In the genomic region with DNA sequence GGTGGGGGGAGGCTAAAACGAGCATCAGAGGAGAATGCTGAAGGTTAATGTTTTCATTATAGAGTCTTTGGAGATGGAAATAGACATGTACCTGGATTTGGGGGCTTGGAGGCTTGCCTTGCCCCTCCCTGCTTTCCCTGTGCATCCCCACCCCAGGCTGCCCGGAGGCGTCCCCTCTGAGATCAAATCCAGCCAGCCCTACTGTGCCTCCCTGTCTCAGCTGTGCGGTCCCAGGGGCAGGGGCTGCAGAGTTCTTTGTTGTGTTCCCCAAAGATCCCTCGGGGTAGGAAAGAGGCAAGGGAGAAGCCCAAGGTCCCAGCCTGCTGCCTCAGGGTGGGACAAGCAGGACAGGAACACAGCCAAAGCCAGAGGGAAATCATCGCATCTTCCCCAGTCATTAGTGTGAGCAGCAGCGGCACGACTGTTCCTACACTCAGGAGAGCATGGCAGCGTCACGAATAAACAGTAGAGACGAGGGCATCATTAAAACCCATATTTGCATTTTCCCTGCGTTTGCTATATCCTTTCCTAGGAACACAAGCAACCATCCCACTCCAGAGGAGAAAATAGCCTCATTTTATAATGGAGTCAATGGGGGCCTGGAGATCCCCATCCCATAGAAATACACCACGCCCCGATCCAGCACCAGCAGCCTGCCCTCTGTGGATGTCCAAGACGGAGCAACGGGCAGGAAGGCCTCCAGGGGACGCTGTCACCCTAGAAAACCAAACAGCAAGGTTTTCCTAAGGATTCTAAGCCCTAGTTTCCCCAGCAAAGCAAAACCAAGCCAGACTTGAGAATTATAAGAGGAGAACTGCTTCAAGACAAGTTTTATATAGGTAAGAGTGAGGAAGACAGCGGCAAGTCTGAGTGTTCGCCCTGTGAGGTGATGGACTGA, we compare ENCODE assay signal across 1 cellular context.
TF ChIP-seq lines count a peak whose summit lies in the region.

No MANE protein-coding gene starts in this region.

TF ChIP-seq in K562, 482 proteins besides CTCF, POLR2A, EP300 and RAD21:
- TF ChIP-seq, protein P1, sequence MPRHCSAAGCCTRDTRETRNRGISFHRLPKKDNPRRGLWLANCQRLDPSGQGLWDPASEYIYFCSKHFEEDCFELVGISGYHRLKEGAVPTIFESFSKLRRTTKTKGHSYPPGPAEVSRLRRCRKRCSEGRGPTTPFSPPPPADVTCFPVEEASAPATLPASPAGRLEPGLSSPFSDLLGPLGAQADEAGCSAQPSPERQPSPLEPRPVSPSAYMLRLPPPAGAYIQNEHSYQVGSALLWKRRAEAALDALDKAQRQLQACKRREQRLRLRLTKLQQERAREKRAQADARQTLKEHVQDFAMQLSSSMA (CRISPR knock-in tag; IDR thresholded peaks at IDR 0.05): no peak
- TF ChIP-seq, protein P2, sequence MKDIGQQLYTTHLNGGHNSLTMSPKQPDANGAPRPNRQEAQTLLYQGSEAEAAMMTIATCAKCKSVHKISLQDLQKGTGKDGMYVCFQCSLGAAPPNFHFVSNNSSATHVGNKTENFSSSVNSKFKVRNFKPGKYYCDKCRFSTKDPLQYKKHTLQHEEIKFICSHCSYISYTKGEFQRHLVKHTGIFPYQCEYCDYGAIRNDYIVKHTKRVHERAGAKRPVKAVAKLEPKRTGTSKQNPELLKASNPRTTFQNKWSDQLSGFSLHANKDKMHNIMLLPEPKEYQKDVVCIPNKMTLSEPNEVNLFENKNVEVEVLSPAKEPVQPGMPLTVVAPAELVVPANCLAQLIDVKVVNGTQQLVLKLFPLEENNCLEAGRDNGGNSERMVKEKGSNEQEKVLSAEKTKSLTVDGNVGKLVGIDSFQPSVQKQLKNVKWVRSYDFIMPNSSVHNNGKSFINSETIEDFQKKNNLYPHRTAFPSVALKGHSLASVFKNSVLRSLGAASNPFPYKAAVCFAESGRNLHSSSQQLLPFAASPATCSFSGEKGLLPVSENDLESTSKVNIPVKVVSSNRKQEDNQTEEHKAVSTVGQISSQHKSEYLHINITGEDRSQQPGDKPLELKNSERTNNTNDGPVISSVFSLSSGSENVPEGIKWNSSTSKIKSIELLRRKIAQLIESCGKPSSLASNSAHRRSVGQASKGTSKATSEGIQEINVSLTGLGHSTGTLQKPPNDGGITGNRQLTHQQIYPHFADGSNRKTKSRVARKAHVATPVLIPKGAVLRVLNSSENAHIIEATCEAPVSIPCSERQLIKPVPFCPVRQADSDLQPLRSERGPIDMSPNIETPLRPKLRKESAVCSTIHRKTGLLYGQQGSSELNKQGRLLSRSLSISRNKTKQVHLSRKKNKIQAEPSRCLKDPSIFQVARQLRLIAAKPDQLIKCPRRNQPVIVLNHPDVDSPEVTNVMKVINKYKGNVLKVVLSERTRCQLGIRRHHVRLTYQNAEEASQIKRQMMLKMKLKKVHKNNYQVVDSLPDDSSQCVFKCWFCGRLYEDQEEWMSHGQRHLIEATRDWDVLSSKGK (CRISPR knock-in tag; IDR thresholded peaks at IDR 0.05): no peak
- TF ChIP-seq GTF2F1 (IDR thresholded peaks at IDR 0.05; ENCODE audit: low read depth, low read length) (no peak), MBD2 (IDR thresholded peaks at IDR 0.05; ENCODE audit: borderline replicate concordance, low read depth) (no peak), ETV6 (IDR thresholded peaks at IDR 0.05; ENCODE audit: borderline replicate concordance in 1 of 2, low read depth in 2 of 2, low read length in 1 of 2) (no peak), ETV6 (CRISPR knock-in tag; IDR thresholded peaks at IDR 0.05; ENCODE audit: borderline replicate concordance) (no peak), ZNF507 (tag; conservative IDR thresholded peaks at IDR 0.05) (no peak), ZKSCAN1 (IDR thresholded peaks at IDR 0.05; ENCODE audit: low read depth, low read length) (no peak), ZSCAN32 (CRISPR knock-in tag; IDR thresholded peaks at IDR 0.05) (no peak), NFXL1 (CRISPR knock-in tag; IDR thresholded peaks at IDR 0.05) (no peak), GTF2A2 (tag; IDR thresholded peaks at IDR 0.05) (no peak), MAZ (CRISPR knock-in tag; conservative IDR thresholded peaks at IDR 0.05 in 1 of 2, IDR thresholded peaks at IDR 0.05 in 1 of 2) (no peak), MYBL2 (IDR thresholded peaks at IDR 0.05; ENCODE audit: low read depth) (no peak), MYBL2 (CRISPR knock-in tag; IDR thresholded peaks at IDR 0.05; ENCODE audit: borderline replicate concordance) (no peak), NCOA1 (IDR thresholded peaks at IDR 0.05; ENCODE audit: low read depth) (no peak), CBX8 (IDR thresholded peaks at IDR 0.05; ENCODE audit: borderline replicate concordance, extremely low read depth, low read depth, low read length, poor library complexity, severe bottlenecking) (no peak), TGIF2 (CRISPR knock-in tag; IDR thresholded peaks at IDR 0.05) (no peak), SRSF1 (IDR thresholded peaks at IDR 0.05; ENCODE audit: low read depth, low read length) (no peak)
- TF ChIP-seq, protein P3, sequence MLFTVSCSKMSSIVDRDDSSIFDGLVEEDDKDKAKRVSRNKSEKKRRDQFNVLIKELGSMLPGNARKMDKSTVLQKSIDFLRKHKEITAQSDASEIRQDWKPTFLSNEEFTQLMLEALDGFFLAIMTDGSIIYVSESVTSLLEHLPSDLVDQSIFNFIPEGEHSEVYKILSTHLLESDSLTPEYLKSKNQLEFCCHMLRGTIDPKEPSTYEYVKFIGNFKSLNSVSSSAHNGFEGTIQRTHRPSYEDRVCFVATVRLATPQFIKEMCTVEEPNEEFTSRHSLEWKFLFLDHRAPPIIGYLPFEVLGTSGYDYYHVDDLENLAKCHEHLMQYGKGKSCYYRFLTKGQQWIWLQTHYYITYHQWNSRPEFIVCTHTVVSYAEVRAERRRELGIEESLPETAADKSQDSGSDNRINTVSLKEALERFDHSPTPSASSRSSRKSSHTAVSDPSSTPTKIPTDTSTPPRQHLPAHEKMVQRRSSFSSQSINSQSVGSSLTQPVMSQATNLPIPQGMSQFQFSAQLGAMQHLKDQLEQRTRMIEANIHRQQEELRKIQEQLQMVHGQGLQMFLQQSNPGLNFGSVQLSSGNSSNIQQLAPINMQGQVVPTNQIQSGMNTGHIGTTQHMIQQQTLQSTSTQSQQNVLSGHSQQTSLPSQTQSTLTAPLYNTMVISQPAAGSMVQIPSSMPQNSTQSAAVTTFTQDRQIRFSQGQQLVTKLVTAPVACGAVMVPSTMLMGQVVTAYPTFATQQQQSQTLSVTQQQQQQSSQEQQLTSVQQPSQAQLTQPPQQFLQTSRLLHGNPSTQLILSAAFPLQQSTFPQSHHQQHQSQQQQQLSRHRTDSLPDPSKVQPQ (CRISPR knock-in tag; IDR thresholded peaks at IDR 0.05; ENCODE audit: borderline replicate concordance): no peak
